8 cellular contexts compared by ENCODE assay signal in genomic region chr1:16440480-16441311, GRCh38. TPM values are rescaled to one million over a fixed set of nuclear protein-coding genes. Genes with fewer than 3 reads are reported as not detected.
DNase-seq lines count a peak whose midpoint lies in the region; ATAC-seq, FAIRE-seq and TF ChIP-seq lines count a peak whose summit lies in the region.

Gene NECAP2 (plus strand): TSS chr1:16440724. CDS start chr1:16440762, 38 bp downstream.

- peak within 1 kb of the TSS; percentile 66; the same call in 1 of the 2 replicates for H2BK20ac ChIP-seq in IMR-90 (ENCODE audit: low read depth, low read length)

- in situ Hi-C loops in IMR-90 (cut with MboI; ENCODE audit: low sequenced_read_pairs) = no loop called here

- H3K4me1 ChIP-seq in IMR-90 (ENCODE audit: control insufficient read depth, insufficient read depth, low read length) = peaks cover 2% of the 10 kb centered on the region
- H3K4me1 ChIP-seq in OCI-LY3 (ENCODE audit: low read length) = peaks cover 13% of the 10 kb centered on the region
- H3K4me1 ChIP-seq in endothelial cell of umbilical vein (ENCODE audit: control insufficient read depth, extremely low read depth, insufficient read depth, low read length) = peaks cover 12% of the 10 kb centered on the region

- H2AK5ac ChIP-seq in IMR-90 (ENCODE audit: low read depth, low read length) = peak within 1 kb of the TSS; percentile 95

- peak within 1 kb of the TSS; percentile 96 for H4K5ac ChIP-seq in IMR-90 (ENCODE audit: low read depth, low read length)

- H3K79me2 ChIP-seq in OCI-LY3 (ENCODE audit: low read length) (peaks cover 37% of the 10 kb centered on the region), endothelial cell of umbilical vein (ENCODE audit: control insufficient read depth, insufficient read depth, low read length) (peaks cover 36% of the 10 kb centered on the region)

- peak within 1 kb of the TSS; percentile 86 for H2BK120ac ChIP-seq in IMR-90 (ENCODE audit: low read depth, low read length)

- H3K9ac ChIP-seq in IMR-90 (ENCODE audit: low read depth, low read length) = peak within 1 kb of the TSS; percentile 90
- peak within 1 kb of the TSS; percentile 94 for H3K9ac ChIP-seq in OCI-LY3 (ENCODE audit: low read length)
- peak within 1 kb of the TSS; percentile 76 for H3K9ac ChIP-seq in endothelial cell of umbilical vein (replicated peaks; ENCODE audit: extremely low read depth, insufficient read depth, low read length)

- peak; percentile 94 for DNase-seq in D341Med (ENCODE audit: low spot score)
- DNase-seq in IMR-90 = peak; percentile 91
- DNase-seq in activated CD8-positive, alpha-beta memory T cell treated with anti-CD3 and anti-CD28 coated beads, Interleukin-2, amount 50 U/mL, for 48 hours = peak; percentile 99
- peak; percentile 93 for DNase-seq in endothelial cell of umbilical vein (ENCODE audit: low read depth, low spot score)
- DNase-seq in midbrain (lab: John Stamatoyannopoulos, UW) = peak; percentile 91
- DNase-seq in stimulated activated CD8-positive, alpha-beta memory T cell treated with anti-CD3 and anti-CD28 coated beads, Interleukin-15, amount 100 ng/mL, for 48 hours (ENCODE audit: low read depth in 2 of 2) = peak; percentile 90 to 94

- H3K18ac ChIP-seq in IMR-90 (ENCODE audit: low read depth, low read length) = peak within 1 kb of the TSS; percentile 76; the same call in 1 of the 2 replicates

- H3K14ac ChIP-seq in IMR-90 (replicated peaks; ENCODE audit: low read depth, low read length) = peak within 1 kb of the TSS; percentile 96

- H3K9me1 ChIP-seq in IMR-90 (ENCODE audit: insufficient read depth, low read length) (peaks cover 6% of the 10 kb centered on the region; the same call in 1 of the 2 replicates), endothelial cell of umbilical vein (replicated peaks; ENCODE audit: control insufficient read depth, extremely low read depth, insufficient read depth, low read length) (no peaks in the 10 kb centered on the region)

- ATAC-seq in GM21447 (IDR thresholded peaks at IDR 0.05; ENCODE audit: unreplicated experiment) (peak; percentile 82), IMR-90 (ENCODE audit: low read depth) (peak; percentile 98)

- H3K4me2 ChIP-seq in IMR-90 (ENCODE audit: low read depth, low read length) = peak within 1 kb of the TSS; percentile 96
- H3K4me2 ChIP-seq in OCI-LY3 (ENCODE audit: low read length) = peak within 1 kb of the TSS; percentile 97
- peak within 1 kb of the TSS; percentile 83 for H3K4me2 ChIP-seq in endothelial cell of umbilical vein (ENCODE audit: insufficient read depth, low read length)

- H4K20me1 ChIP-seq in IMR-90 (ENCODE audit: insufficient read depth, low read length) (peaks cover 17% of the 10 kb centered on the region; the same call in 1 of the 2 replicates), OCI-LY3 (ENCODE audit: insufficient read depth, low read length) (no peaks in the 10 kb centered on the region), endothelial cell of umbilical vein (replicated peaks; ENCODE audit: control insufficient read depth, extremely low read depth, insufficient read depth, low read length) (no peaks in the 10 kb centered on the region)

- TSS peak; percentile 37 for BruUV-seq in IMR-90 (replicated peaks; lab: Mats Ljungman, UMichigan)
- TSS peak; percentile 64 for BruUV-seq in endothelial cell of umbilical vein (replicated peaks; lab: Mats Ljungman, UMichigan)

- H3K36me3 ChIP-seq in IMR-90 (ENCODE audit: control insufficient read depth, insufficient read depth, low read length) (peaks cover 21% of the 10 kb centered on the region), OCI-LY3 (replicated peaks; ENCODE audit: low read depth, low read length) (peaks cover 14% of the 10 kb centered on the region), endothelial cell of umbilical vein (ENCODE audit: control insufficient read depth in 2 of 2, extremely low read depth in 1 of 2, insufficient read depth in 2 of 2, low read length in 2 of 2) (peaks cover 11 to 23% of the 10 kb centered on the region in 2 experiments)

- H3K27ac ChIP-seq in IMR-90 (ENCODE audit: insufficient read depth, low read length) (peak within 1 kb of the TSS; percentile 84), OCI-LY3 (ENCODE audit: low read length) (peak within 1 kb of the TSS; percentile 76), endothelial cell of umbilical vein (ENCODE audit: insufficient read depth, low read depth, low read length) (peak within 1 kb of the TSS; percentile 29)

- peak within 1 kb of the TSS; percentile 86 to 99 for H4K8ac ChIP-seq in IMR-90 (ENCODE audit: low read depth in 2 of 2, low read length in 2 of 2)

- peak within 1 kb of the TSS; percentile 92 for H3K4me3 ChIP-seq in IMR-90 (ENCODE audit: insufficient read depth, low read depth, low read length)
- H3K4me3 ChIP-seq in OCI-LY3 (ENCODE audit: low read length) = peak within 1 kb of the TSS; percentile 98
- peak within 1 kb of the TSS; percentile 59 to 95 (median 92) for H3K4me3 ChIP-seq in endothelial cell of umbilical vein (replicated peaks in 1 of 3; ENCODE audit: insufficient read depth in 1 of 3, low read depth in 1 of 3, low read length in 3 of 3)

- H3K4ac ChIP-seq in IMR-90 (ENCODE audit: low read depth, low read length) = peak within 1 kb of the TSS; percentile 91

- TF ChIP-seq POLR2A in IMR-90 (IDR thresholded peaks at IDR 0.05; ENCODE audit: low read depth, low read length) = peak; percentile 92
- peak; percentile 96 for TF ChIP-seq POLR2A in endothelial cell of umbilical vein (IDR thresholded peaks at IDR 0.05; ENCODE audit: low read depth, low read length)

- H3K27me3 ChIP-seq in IMR-90 (ENCODE audit: control insufficient read depth, insufficient read depth, low read length) (no peaks in the 10 kb centered on the region), OCI-LY3 (ENCODE audit: low read depth, low read length) (no peaks in the 10 kb centered on the region), endothelial cell of umbilical vein (ENCODE audit: control insufficient read depth in 2 of 2, insufficient read depth in 2 of 2, low read length in 2 of 2) (no peaks in the 10 kb centered on the region)

- peak within 1 kb of the TSS; percentile 96 for H2AFZ ChIP-seq in IMR-90 (replicated peaks; ENCODE audit: low read length, poor library complexity)
- peak within 1 kb of the TSS; percentile 97 for H2AFZ ChIP-seq in OCI-LY3 (ENCODE audit: low read depth, low read length)
- H2AFZ ChIP-seq in endothelial cell of umbilical vein (ENCODE audit: low read depth, low read length) = peak within 1 kb of the TSS; percentile 83

- H2AK9ac ChIP-seq in IMR-90 (replicated peaks; ENCODE audit: low read depth, low read length, poor library complexity) = peak within 1 kb of the TSS; percentile 99

- H3K9me3 ChIP-seq in IMR-90 (ENCODE audit: control insufficient read depth, insufficient read depth, low read length) (no peaks in the 10 kb centered on the region), OCI-LY3 (ENCODE audit: insufficient read depth, low read length) (no peaks in the 10 kb centered on the region), endothelial cell of umbilical vein (replicated peaks; ENCODE audit: control insufficient read depth, insufficient read depth, low read length) (no peaks in the 10 kb centered on the region)

- intact Hi-C loops in IMR-90 (cut with micrococcal nuclease) = loop anchor here (1.0 kb wide), 1 partner anchor 72 kb away; no protein-coding TSS in a partner anchor
- intact Hi-C loops in endothelial cell of umbilical vein (cut with micrococcal nuclease) = loop anchor here (1.0 to 10.0 kb wide), 6 partner anchors 59 to 236 kb away; partner anchors contain the start of genes FBXO42, NBPF1 and SZRD1

- CTCF ChIA-PET in IMR-90 (lab: Yijun Ruan, JAX) (interaction anchor here (0.9 to 1.2 kb wide), 4 partner anchors 14 to 72 kb away, joined by 3 read pairs; no protein-coding TSS in a partner anchor), endothelial cell of umbilical vein (lab: Charles Lee) (interaction anchor here (0.7 to 2.9 kb wide), 18 partner anchors 9 to 511 kb away, joined by 3 to 24 read pairs (median 4); partner anchors contain the start of genes FBXO42 and SZRD1)

- dilution Hi-C loops in IMR-90 (cut with HindIII; ENCODE audit: low sequenced_read_pairs, unreplicated experiment) (no loop called here), endothelial cell of umbilical vein (cut with MboI; ENCODE audit: extremely low pct_ligation_motif_present, low sequenced_read_pairs) (no loop called here)

- TF ChIP-seq CTCF in IMR-90 (conservative IDR thresholded peaks at IDR 0.05; ENCODE audit: low read depth, low read length) (peak; percentile 95), OCI-LY3 (IDR thresholded peaks at IDR 0.05; ENCODE audit: low read depth, low read length) (peak; percentile 63), endothelial cell of umbilical vein (IDR thresholded peaks at IDR 0.05; ENCODE audit: extremely low read depth in 1 of 2, insufficient read depth in 1 of 2, low read depth in 1 of 2, low read length in 2 of 2) (peak; percentile 95 to 97)

- peak within 1 kb of the TSS; percentile 81 for H2BK5ac ChIP-seq in IMR-90 (ENCODE audit: low read depth, low read length, poor library complexity, severe bottlenecking)

- H2BK15ac ChIP-seq in IMR-90 (ENCODE audit: low read depth, low read length) = peak within 1 kb of the TSS; percentile 63; the same call in 1 of the 3 replicates

- FAIRE-seq in endothelial cell of umbilical vein (lab: Jason Lieb, UNC) = peak; percentile 88

- H4K91ac ChIP-seq in IMR-90 (ENCODE audit: insufficient read depth, low read depth, low read length) = peak within 1 kb of the TSS; percentile 87

- H3K79me1 ChIP-seq in IMR-90 (ENCODE audit: low read depth in 1 of 2, low read length in 2 of 2) = peaks cover 25 to 53% of the 10 kb centered on the region in 2 experiments

- peak within 1 kb of the TSS; percentile 91 for H3K23ac ChIP-seq in IMR-90 (ENCODE audit: low read depth, low read length)

- WGBS in IMR-90 (ENCODE audit: extremely low coverage in 2 of 2, insufficient read length in 1 of 2), 2 experiments = 0% methylated on average over 36 of the region's 70 CpGs; no CpG with 5 or more reads in 1 of the 2 experiments

- TF ChIP-seq RAD21 in IMR-90 (IDR thresholded peaks at IDR 0.05; ENCODE audit: low read length) = peak; percentile 46

- POLR2A ChIA-PET in IMR-90 (lab: Charles Lee; ENCODE audit: unreplicated experiment) (interaction anchor here (0.6 kb wide), 1 partner anchor 73 kb away, joined by 3 read pairs; no protein-coding TSS in a partner anchor), endothelial cell of umbilical vein (lab: Charles Lee) (interaction anchor here (0.6 kb wide), 1 partner anchor 73 kb away, joined by 3 read pairs; no protein-coding TSS in a partner anchor)

- H3K56ac ChIP-seq in IMR-90 (ENCODE audit: extremely low read depth, insufficient read depth, low read length) = peak within 1 kb of the TSS; percentile 81

RNA-seq across cellular contexts. Expression of gene NECAP2, which starts in this region (rescaled TPM):
- total RNA-seq in IMR-90 (2012; rRNA removed) (79.7 and 85.1 TPM in 2 replicates), endothelial cell of umbilical vein (101 and 107 TPM in 2 replicates)
- polyA plus RNA-seq in IMR-90 (2012; rRNA removed) (80.2 and 80.5 TPM in 2 replicates), endothelial cell of umbilical vein (137 and 148 TPM in 2 replicates)
- polyA plus RNA-seq in IMR-90 (2012; cell fraction: cytosol; rRNA removed) = 74.6 and 84.1 TPM in 2 replicates
- polyA plus RNA-seq in IMR-90 (2012; cell fraction: nucleus; rRNA removed; ENCODE audit: low replicate concordance) = 43.3 and 54.5 TPM in 2 replicates
- polyA plus RNA-seq in endothelial cell of umbilical vein (2011; cell fraction: cytosol; rRNA removed) = 143 and 146 TPM in 2 replicates
- polyA plus RNA-seq in endothelial cell of umbilical vein (2011; cell fraction: nucleus; rRNA removed) = 84.9 and 97.0 TPM in 2 replicates
- polyA plus RNA-seq in endothelial cell of umbilical vein (2012) = 91.7 and 96.1 TPM in 2 replicates
- 133 and 141 TPM in 2 replicates for polyA minus RNA-seq in endothelial cell of umbilical vein
- polyA minus RNA-seq in endothelial cell of umbilical vein (2011; cell fraction: cytosol; rRNA and poly(A)+ RNA removed) = 20.9 TPM
- polyA minus RNA-seq in endothelial cell of umbilical vein (2011; cell fraction: nucleus; rRNA and poly(A)+ RNA removed) = 39.1 and 42.6 TPM in 2 replicates

Comparison
In these comparisons a context has a peak if more than half of its experiments do, and no peak if none do; other contexts are left out.
1. Peak in every context shown above with its lines: DNase-seq, ATAC-seq, H3K4me3 ChIP-seq and H3K27ac ChIP-seq.
2. H3K27ac ChIP-seq: peak in every context shown above with its lines; median percentile 84 in IMR-90; 76 in OCI-LY3; 29 in endothelial cell of umbilical vein.